ENCODE assay signal across 12 cellular contexts in the genomic region with DNA sequence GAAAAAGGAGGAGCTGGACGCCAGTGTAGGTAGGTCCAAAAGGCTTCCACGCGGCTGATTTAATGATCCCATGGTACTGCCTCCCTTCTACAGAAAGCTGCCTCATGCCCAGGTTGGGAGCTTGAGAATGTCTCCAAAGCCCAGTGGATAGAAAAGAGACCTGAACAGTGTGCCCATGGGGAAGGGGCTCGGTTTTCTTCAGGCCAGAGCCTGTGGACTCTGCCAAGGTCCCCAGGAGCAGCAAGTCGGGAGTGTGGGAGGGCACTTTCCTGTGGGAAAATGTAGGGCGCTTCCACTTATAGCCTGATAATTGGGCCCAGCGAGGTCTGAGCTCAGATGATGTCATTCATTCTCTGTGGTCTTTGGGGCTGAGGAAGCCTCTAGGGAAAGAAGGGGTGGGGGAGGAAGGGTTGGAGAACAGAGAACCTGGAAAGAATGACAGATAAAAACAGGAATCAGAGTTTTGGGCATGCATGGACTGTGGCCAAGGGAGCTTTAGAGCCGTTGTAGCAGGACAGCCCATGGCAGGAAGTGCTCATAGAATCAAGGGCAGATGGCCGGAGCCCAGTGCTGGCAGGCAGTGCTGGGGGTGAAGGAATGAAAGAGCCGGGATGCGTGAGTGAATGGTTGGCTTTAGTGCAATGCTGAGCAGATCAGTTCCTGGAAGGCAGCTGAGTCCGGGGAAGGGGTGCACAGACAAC. TPM values are rescaled to one million over a fixed set of nuclear protein-coding genes. Genes with fewer than 3 reads are reported as not detected.
A peak's percentile ranks its signal among the peaks of the same experiment; 100 is the strongest.
DNase-seq lines count a peak whose midpoint lies in the region; ATAC-seq, FAIRE-seq and TF ChIP-seq lines count a peak whose summit lies in the region.
"Had no signal": no experiment of that assay in that cellular context is flagged by ENCODE, and none has a peak within 500 bp of the region (broad histone marks: within the 10 kb centered on the region; RNA-seq: fewer than 3 reads in every experiment).

No MANE protein-coding gene starts in this region.

- intact Hi-C loops in right lobe of liver (cut with DNase I): no loop called here

- TF ChIP-seq POLR2A in right lobe of liver (IDR thresholded peaks at IDR 0.05): no peak

- FAIRE-seq in urothelium cell line (lab: Jason Lieb, UNC): no peak
- FAIRE-seq: A204.1 had no signal

- H3K4me3 ChIP-seq in coronary artery: no peak overlapping the region
- H3K4me3 ChIP-seq in right lobe of liver: no peak overlapping the region
- H3K4me3 ChIP-seq: thoracic aorta had no signal

- no peaks in the 10 kb centered on the region for H3K36me3 ChIP-seq in right lobe of liver
- H3K36me3 ChIP-seq: thoracic aorta had no signal

- peak overlapping the region in 1 of 2 donors; percentile 36 for H3K27ac ChIP-seq in coronary artery
- H3K27ac ChIP-seq in right lobe of liver: peak overlapping the region in 1 of 3 donors; percentile 43
- H3K27ac ChIP-seq: HL-60, thoracic aorta had no signal

- WGBS in right lobe of liver (ENCODE audit: insufficient coverage, low coverage, low lambda C conversion rate, missing lambda C conversion rate): 55% methylated on average over 11 of the region's 12 CpGs

- H3K9me3 ChIP-seq in right lobe of liver: no peaks in the 10 kb centered on the region
- H3K9me3 ChIP-seq: thoracic aorta had no signal

- DNase-seq in activated CD8-positive, alpha-beta memory T cell treated with anti-CD3 and anti-CD28 coated beads for 24 hours: peak; percentile 19
- no peak for DNase-seq in activated CD8-positive, alpha-beta memory T cell treated with anti-CD3 and anti-CD28 coated beads, Interleukin-2, amount 50 U/mL, for 4 hours
- peak; percentile 77 for DNase-seq in coronary artery (ENCODE audit: low spot score)
- peak in 1 of 3 donors; percentile 35 for DNase-seq in right lobe of liver
- peak; percentile 36 for DNase-seq in urothelium cell line (ENCODE audit: low spot score)
- no peak for DNase-seq in effector CD4-positive, alpha-beta T cell
- DNase-seq in effector CD8-positive, alpha-beta T cell (lab: John Stamatoyannopoulos, UW): no peak
- DNase-seq: immature natural killer cell had no signal

- no peaks in the 10 kb centered on the region for H3K27me3 ChIP-seq in right lobe of liver

- ATAC-seq in right lobe of liver (peak; percentile 38 to 71 (median 48)), HG03175 (IDR thresholded peaks at IDR 0.05; ENCODE audit: unreplicated experiment) (no peak)

- TF ChIP-seq CTCF in coronary artery (IDR thresholded peaks at IDR 0.05): no peak
- no peak for TF ChIP-seq CTCF in right lobe of liver (IDR thresholded peaks at IDR 0.05)

- no peaks in the 10 kb centered on the region for H3K4me1 ChIP-seq in right lobe of liver

RNA-seq across cellular contexts. Expression of gene SH3PXD2B, which starts 42.5 kb away (rescaled TPM):
- total RNA-seq in right lobe of liver: 1 to 10 TPM; 2.5 to 6.8 (median 5.2) TPM

Comparison
In these comparisons a context has a peak if more than half of its experiments do, and no peak if none do; other contexts are left out.
1. DNase-seq: peak in activated CD8-positive, alpha-beta memory T cell treated with anti-CD3 and anti-CD28 coated beads for 24 hours (single experiment), coronary artery (single experiment) and urothelium cell line (single experiment); none in activated CD8-positive, alpha-beta memory T cell treated with anti-CD3 and anti-CD28 coated beads, Interleukin-2, amount 50 U/mL, for 4 hours (single experiment), effector CD4-positive, alpha-beta T cell (single experiment) and effector CD8-positive, alpha-beta T cell (single experiment).